15 cellular contexts compared by ENCODE assay signal in genomic region chr5:18778226-18778625, GRCh38.
DNase-seq lines count a peak whose midpoint lies in the region.
"Had no signal": no experiment of that assay in that cellular context is flagged by ENCODE, and none has a peak within 500 bp of the region (broad histone marks: within the 10 kb centered on the region; RNA-seq: fewer than 3 reads in every experiment).

No MANE protein-coding gene starts in this region.

- DNase-seq in caudate nucleus (lab: John Stamatoyannopoulos, UW) (peak in 2 of 61 donors; percentile 1 to 12), inferior parietal cortex (ENCODE audit: extremely low spot score) (peak; percentile 15), pons (ENCODE audit: low spot score) (peak; percentile 88), Kasumi-1 (lab: John Stamatoyannopoulos, UW) (no peak), cortex of kidney (lab: John Stamatoyannopoulos, UW) (no peak), DMS79 treated with DMSO at 0.1 percent for 48 hours (lab: John Stamatoyannopoulos, UW) (no peak), SHP77 treated with DMSO at 0.1 percent for 48 hours (lab: John Stamatoyannopoulos, UW) (no peak)
- DNase-seq: 8988T; Calu3; CD8-positive, alpha-beta T cell; GOT3; H7; HFFc6 had no signal

- H3K27ac ChIP-seq in caudate nucleus (ENCODE audit: low read depth, low read length), result peak overlapping the region; percentile 55
- H3K27ac ChIP-seq: BLaER1 treated with 17β-estradiol and CSF1 and Interleukin-3, amounts not matched to agents 10 nM and 100 nM; HL-60 had no signal

Comparison
In these comparisons a context has a peak if more than half of its experiments do, and no peak if none do; other contexts are left out.
1. DNase-seq: peak in inferior parietal cortex (single experiment) and pons (single experiment); none in Kasumi-1 (0 of 2), cortex of kidney (single experiment), DMS79 treated with DMSO at 0.1 percent for 48 hours (single experiment) and SHP77 treated with DMSO at 0.1 percent for 48 hours (single experiment).